In genomic region chr14:21071225-21072041, GRCh38 we compare ENCODE assay signal across 8 cellular contexts. TPM values are rescaled to one million over a fixed set of nuclear protein-coding genes. Genes with fewer than 3 reads are reported as not detected.
DNase-seq lines count a peak whose midpoint lies in the region; ATAC-seq and TF ChIP-seq lines count a peak whose summit lies in the region.

No MANE protein-coding gene starts in this region.

- H3K9me3 ChIP-seq in SK-N-SH: no peaks in the 10 kb centered on the region
- no peaks in the 10 kb centered on the region for H3K9me3 ChIP-seq in sigmoid colon

- 0 out of 2 replicates have a peak, but pooled peaks have one; percentile 2 for TF ChIP-seq RAD21 in SK-N-SH (IDR thresholded peaks at IDR 0.05; ENCODE audit: low read length)

- H3K9ac ChIP-seq in SK-N-SH: peak overlapping the region; percentile 93

- POLR2A ChIA-PET in activated CD4-positive, alpha-beta T cell treated with anti-CD3 and anti-CD28 coated beads for 36 hours (lab: Charles Lee): interaction anchor here (1.4 to 1.6 kb wide), 2 partner anchors 21 to 34 kb away, joined by 3 to 4 read pairs; no protein-coding TSS in a partner anchor
- POLR2A ChIA-PET in SK-N-SH (lab: Yijun Ruan, JAX): interaction anchor here (0.9 to 2.7 kb wide), 12 partner anchors 9 to 728 kb away, joined by 3 to 19 read pairs (median 8); partner anchors contain the start of genes PARP2, TMEM253 and ZNF219

- H3K27me3 ChIP-seq in SK-N-SH (ENCODE audit: insufficient read depth) (no peaks in the 10 kb centered on the region), sigmoid colon (no peaks in the 10 kb centered on the region)

- no peak overlapping the region; the same call in 1 of the 2 replicates for H2AFZ ChIP-seq in SK-N-SH (ENCODE audit: low read depth)

- CTCF ChIA-PET in activated CD4-positive, alpha-beta T cell treated with anti-CD3 and anti-CD28 coated beads for 36 hours (lab: Charles Lee): interaction anchor here (0.7 to 5.7 kb wide), 12 partner anchors 8 to 57 kb away, joined by 3 to 48 read pairs (median 5); partner anchors contain the start of gene RNASE8
- CTCF ChIA-PET in SK-N-SH (lab: Yijun Ruan, JAX): interaction anchor here (0.9 to 13.2 kb wide), 17 partner anchors 10 to 101 kb away, joined by 3 to 296 read pairs (median 5); partner anchors contain the start of genes TMEM253, TPPP2 and ZNF219

- TF ChIP-seq POLR2A in sigmoid colon (IDR thresholded peaks at IDR 0.05): no peak

- no peaks in the 10 kb centered on the region for H3K9me3 Mint-ChIP-seq in activated CD4-positive, alpha-beta T cell treated with anti-CD3 and anti-CD28 coated beads for 36 hours (ENCODE audit: low read depth)

- WGBS in SK-N-SH (ENCODE audit: low lambda C conversion rate): 5% methylated on average over 26 of the region's 37 CpGs
- 1% methylated on average over 37 of the region's 37 CpGs for WGBS in sigmoid colon, 2 donors

- H3K27ac ChIP-seq in SK-N-SH (ENCODE audit: low read depth in 2 of 2, low read length in 1 of 2): peak overlapping the region; percentile 98 to 99
- H3K27ac ChIP-seq in sigmoid colon: peak overlapping the region; percentile 87 to 93 (median 88)

- intact Hi-C loops in activated CD4-positive, alpha-beta T cell treated with anti-CD3 and anti-CD28 coated beads for 36 hours (cut with DNase I, micrococcal nuclease): loop anchor here (2.0 kb wide), 2 partner anchors 15 to 47 kb away; partner anchors contain the start of gene NDRG2 (in 1 of the 2)
- intact Hi-C loops in sigmoid colon (cut with DNase I): loop anchor here (1.0 to 2.0 kb wide), 2 partner anchors 21 to 47 kb away; partner anchors contain the start of gene NDRG2

- no peaks in the 10 kb centered on the region for H3K9me2 ChIP-seq in SK-N-SH

- H3K27ac Mint-ChIP-seq in activated CD4-positive, alpha-beta T cell treated with anti-CD3 and anti-CD28 coated beads for 36 hours: no peak overlapping the region

- peaks cover 57% of the 10 kb centered on the region for H3K79me2 ChIP-seq in SK-N-SH (ENCODE audit: insufficient read depth)

- H3F3A ChIP-seq in SK-N-SH (replicated peaks; ENCODE audit: insufficient read depth): peaks cover 30% of the 10 kb centered on the region

- H3K36me3 ChIP-seq in SK-N-SH (replicated peaks in 1 of 2; ENCODE audit: control insufficient read depth in 1 of 2, insufficient read depth in 2 of 2, low read length in 1 of 2): peaks cover 29 to 40% of the 10 kb centered on the region in 2 experiments
- peaks cover 0 to 26% (median 16%) of the 10 kb centered on the region in 4 donors for H3K36me3 ChIP-seq in sigmoid colon

- TF ChIP-seq CTCF in SK-N-SH (IDR thresholded peaks at IDR 0.05): no peak
- no peak for TF ChIP-seq CTCF in cardiac fibroblast (IDR thresholded peaks at IDR 0.05; ENCODE audit: low read depth, low read length)
- TF ChIP-seq CTCF in sigmoid colon (IDR thresholded peaks at IDR 0.05): no peak

- ATAC-seq in activated CD4-positive, alpha-beta T cell treated with anti-CD3 and anti-CD28 coated beads for 36 hours: peak; percentile 72
- ATAC-seq in HG02610 (IDR thresholded peaks at IDR 0.05; ENCODE audit: unreplicated experiment): peak; percentile 70

- H3K4me3 ChIP-seq in SK-N-SH (ENCODE audit: low read depth in 2 of 2, low read length in 1 of 2) (peak overlapping the region; percentile 81 to 89), cardiac fibroblast (replicated peaks in 1 of 2; ENCODE audit: low read depth in 2 of 2, low read length in 2 of 2) (peak overlapping the region; percentile 67 to 76), sigmoid colon (peak overlapping the region; percentile 60 to 85 (median 64))

- TF ChIP-seq EP300 in SK-N-SH (IDR thresholded peaks at IDR 0.05; ENCODE audit: borderline replicate concordance in 1 of 2, low read depth in 1 of 2, low read length in 1 of 2): peak in 1 of 2 experiments; percentile 25; a peak in 1 of 4 replicates
- no peak for TF ChIP-seq EP300 in sigmoid colon (IDR thresholded peaks at IDR 0.05)

- peak overlapping the region; percentile 63 for H3K4me3 Mint-ChIP-seq in activated CD4-positive, alpha-beta T cell treated with anti-CD3 and anti-CD28 coated beads for 36 hours

- no peaks in the 10 kb centered on the region for H3K36me3 Mint-ChIP-seq in activated CD4-positive, alpha-beta T cell treated with anti-CD3 and anti-CD28 coated beads for 36 hours (ENCODE audit: low read depth)

- H3K4me2 ChIP-seq in SK-N-SH: peak overlapping the region; percentile 95

- H3K4me1 Mint-ChIP-seq in activated CD4-positive, alpha-beta T cell treated with anti-CD3 and anti-CD28 coated beads for 36 hours: peaks cover 33% of the 10 kb centered on the region

- H3K27me3 Mint-ChIP-seq in activated CD4-positive, alpha-beta T cell treated with anti-CD3 and anti-CD28 coated beads for 36 hours: peaks cover 54% of the 10 kb centered on the region

- DNase-seq in activated CD4-positive, alpha-beta T cell treated with anti-CD3 and anti-CD28 coated beads for 36 hours: peak; percentile 83
- DNase-seq in activated CD4-positive, alpha-beta T cell treated with anti-CD3 and anti-CD28 coated beads for 1 hour: no peak
- peak; percentile 69 for DNase-seq in NCI-H1092 (lab: John Stamatoyannopoulos, UW)
- DNase-seq in SK-N-SH: peak; percentile 95
- peak; percentile 92 to 94 for DNase-seq in cardiac fibroblast (ENCODE audit: low read depth in 2 of 2)
- DNase-seq in iPS-NIHi7 (ENCODE audit: extremely low spot score): peak; percentile 86
- peak; percentile 94 for DNase-seq in sigmoid colon

- H4K20me1 ChIP-seq in SK-N-SH (ENCODE audit: insufficient read depth): 0 out of 2 replicates have a peak, but pooled peaks cover 8% of the 10 kb centered on the region

- H3K4me1 ChIP-seq in SK-N-SH (ENCODE audit: control insufficient read depth in 1 of 2, insufficient read depth in 2 of 2, low read depth in 1 of 2, low read length in 1 of 2) (peaks cover 22 to 37% of the 10 kb centered on the region in 2 experiments), sigmoid colon (peaks cover 0 to 39% (median 36%) of the 10 kb centered on the region in 4 donors)

TF ChIP-seq in SK-N-SH, 30 proteins besides CTCF, POLR2A, EP300 and RAD21 (continues in another document):
- peak; percentile 90 for TF ChIP-seq TCF12 (IDR thresholded peaks at IDR 0.05)
- no peak for TF ChIP-seq EZH2phosphoT487 (IDR thresholded peaks at IDR 0.05; ENCODE audit: borderline replicate concordance, low read depth)
- TF ChIP-seq ZBTB33 (IDR thresholded peaks at IDR 0.05; ENCODE audit: borderline replicate concordance, low read depth): no peak
- TF ChIP-seq FOSL2 (IDR thresholded peaks at IDR 0.05; ENCODE audit: borderline replicate concordance, low read depth): no peak
- peak; percentile 55; the same call in 1 of the 2 replicates for TF ChIP-seq TAF1 (IDR thresholded peaks at IDR 0.05; ENCODE audit: borderline replicate concordance, low read depth, low read length)
- no peak for TF ChIP-seq SIN3A (IDR thresholded peaks at IDR 0.05; ENCODE audit: borderline replicate concordance, low read depth, low read length)
- TF ChIP-seq GABPA (IDR thresholded peaks at IDR 0.05; ENCODE audit: low read depth): 0 out of 2 replicates have a peak, but pooled peaks have one; percentile 10
- no peak for TF ChIP-seq GATA2 (CRISPR knock-in tag; IDR thresholded peaks at IDR 0.05)

RNA-seq across cellular contexts. Expression of gene ARHGEF40, which starts 1.3 kb away (rescaled TPM):
- under 1 TPM; 0.05 to 0.09 TPM for total RNA-seq in activated CD4-positive, alpha-beta T cell treated with anti-CD3 and anti-CD28 coated beads for 36 hours
- polyA plus RNA-seq in SK-N-SH (2012; rRNA removed) (58.8 and 64.2 TPM in 2 replicates), sigmoid colon (10 to 100 TPM; 12.5 to 26.5 (median 18.0) TPM)
- 20.9 and 35.4 TPM in 2 replicates for polyA plus RNA-seq in SK-N-SH (2012; cell fraction: cytosol; rRNA removed)
- polyA plus RNA-seq in SK-N-SH (2012; cell fraction: nucleus; rRNA removed): 201 and 236 TPM in 2 replicates
- 10 to 100 TPM; 15.0 to 48.5 (median 17.4) TPM for total RNA-seq in sigmoid colon

RNA-seq across cellular contexts. Expression of gene RNASE8, which starts 13.8 kb away (rescaled TPM):
- not detected for total RNA-seq in activated CD4-positive, alpha-beta T cell treated with anti-CD3 and anti-CD28 coated beads for 36 hours
- not detected in 2 replicates for polyA plus RNA-seq in SK-N-SH (2012; rRNA removed)
- polyA plus RNA-seq in SK-N-SH (2012; cell fraction: cytosol; rRNA removed): not detected in 2 replicates
- not detected in 2 replicates for polyA plus RNA-seq in SK-N-SH (2012; cell fraction: nucleus; rRNA removed)
- total RNA-seq in sigmoid colon: not detected
- polyA plus RNA-seq in sigmoid colon: not detected

RNA-seq across cellular contexts. Expression of gene ZNF219, which starts 27.0 kb away (rescaled TPM):
- 10 to 100 TPM in 1 of 2 experiments, 1 to 10 TPM in 1; 9.6 to 10.8 TPM for total RNA-seq in activated CD4-positive, alpha-beta T cell treated with anti-CD3 and anti-CD28 coated beads for 36 hours
- 22.1 and 24.1 TPM in 2 replicates for polyA plus RNA-seq in SK-N-SH (2012; rRNA removed)
- 10.7 and 24.0 TPM in 2 replicates for polyA plus RNA-seq in SK-N-SH (2012; cell fraction: cytosol; rRNA removed)
- polyA plus RNA-seq in SK-N-SH (2012; cell fraction: nucleus; rRNA removed): 58.1 and 70.5 TPM in 2 replicates
- total RNA-seq in sigmoid colon: 10 to 100 TPM; 38.2 to 89.7 (median 65.0) TPM
- polyA plus RNA-seq in sigmoid colon: 10 to 100 TPM; 27.6 to 52.9 (median 29.4) TPM

RNA-seq across cellular contexts. Expression of gene RNASE7, which starts 29.3 kb away (rescaled TPM):
- not detected for total RNA-seq in activated CD4-positive, alpha-beta T cell treated with anti-CD3 and anti-CD28 coated beads for 36 hours
- not detected in 2 replicates for polyA plus RNA-seq in SK-N-SH (2012; rRNA removed)
- polyA plus RNA-seq in SK-N-SH (2012; cell fraction: cytosol; rRNA removed): 0.03 TPM in 1 of 2 replicates, not detected in the other
- polyA plus RNA-seq in SK-N-SH (2012; cell fraction: nucleus; rRNA removed): not detected in 2 replicates
- not detected for total RNA-seq in sigmoid colon
- polyA plus RNA-seq in sigmoid colon: under 1 TPM in 1 of 3 donors, not detected in 2; 0.10 TPM

RNA-seq across cellular contexts. Expression of gene TMEM253, which starts 29.4 kb away (rescaled TPM):
- under 1 TPM in 1 of 2 experiments, not detected in 1; 0.44 TPM for total RNA-seq in activated CD4-positive, alpha-beta T cell treated with anti-CD3 and anti-CD28 coated beads for 36 hours
- polyA plus RNA-seq in SK-N-SH (2012; rRNA removed) (0.82 and 0.94 TPM in 2 replicates), sigmoid colon (10 to 100 TPM; 14.1 to 28.4 (median 14.4) TPM)
- 0.41 and 0.58 TPM in 2 replicates for polyA plus RNA-seq in SK-N-SH (2012; cell fraction: cytosol; rRNA removed)
- 2.0 TPM in 2 replicates for polyA plus RNA-seq in SK-N-SH (2012; cell fraction: nucleus; rRNA removed)
- total RNA-seq in sigmoid colon: 1 to 10 TPM in 1 of 4 donors, not detected in 3; 1.1 TPM

Comparison
In these comparisons a context has a peak if more than half of its experiments do, and no peak if none do; other contexts are left out.
1. RNA of gene ARHGEF40, which starts 1.3 kb away (total RNA-seq): 15.0 to 48.5 TPM in sigmoid colon; 0.05 to 0.09 TPM in activated CD4-positive, alpha-beta T cell treated with anti-CD3 and anti-CD28 coated beads for 36 hours; every median in the first group is over 10 times any median in the second.
2. Peak in every context shown above with its lines, with median percentiles within 50 percentile points of each other: H3K4me3 ChIP-seq.